1 cellular context compared by ENCODE assay signal in genomic region chr4:4048227-4048626, GRCh38.
TF ChIP-seq lines count a peak whose summit lies in the region.

No MANE protein-coding gene starts in this region.

TF ChIP-seq in WTC11, 78 proteins besides CTCF, POLR2A, EP300 and RAD21:
- TF ChIP-seq USF2 (CRISPR knock-in tag; IDR thresholded peaks at IDR 0.05) = 0 out of 2 replicates have a peak, but pooled peaks have one; percentile 2
